1 cellular context compared by ENCODE assay signal in genomic region chr3:131730581-131730980, GRCh38.
TF ChIP-seq lines count a peak whose summit lies in the region.

No MANE protein-coding gene starts in this region.

TF ChIP-seq in GM23338, 12 proteins besides CTCF, POLR2A, EP300 and RAD21 (continued from another document):
- no peak for TF ChIP-seq ZNF462 (CRISPR knock-in tag; IDR thresholded peaks at IDR 0.05)
- TF ChIP-seq EZH2 (IDR thresholded peaks at IDR 0.05; ENCODE audit: low read depth, unreplicated experiment): no peak
- no peak for TF ChIP-seq POLR2AphosphoS5 (IDR thresholded peaks at IDR 0.05; ENCODE audit: low read depth)
- TF ChIP-seq CREB1 (CRISPR knock-in tag; IDR thresholded peaks at IDR 0.05; ENCODE audit: low read depth): no peak
- TF ChIP-seq EZH2phosphoT487 (IDR thresholded peaks at IDR 0.05; ENCODE audit: unreplicated experiment): no peak
- no peak for TF ChIP-seq ZNF114 (CRISPR knock-in tag; IDR thresholded peaks at IDR 0.05)
